ENCODE assay signal across 1 cellular context in genomic region chr14:38207830-38208815, GRCh38.
TF ChIP-seq lines count a peak whose summit lies in the region.

A gene with protein sequence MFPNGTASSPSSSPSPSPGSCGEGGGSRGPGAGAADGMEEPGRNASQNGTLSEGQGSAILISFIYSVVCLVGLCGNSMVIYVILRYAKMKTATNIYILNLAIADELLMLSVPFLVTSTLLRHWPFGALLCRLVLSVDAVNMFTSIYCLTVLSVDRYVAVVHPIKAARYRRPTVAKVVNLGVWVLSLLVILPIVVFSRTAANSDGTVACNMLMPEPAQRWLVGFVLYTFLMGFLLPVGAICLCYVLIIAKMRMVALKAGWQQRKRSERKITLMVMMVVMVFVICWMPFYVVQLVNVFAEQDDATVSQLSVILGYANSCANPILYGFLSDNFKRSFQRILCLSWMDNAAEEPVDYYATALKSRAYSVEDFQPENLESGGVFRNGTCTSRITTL (plus strand): TSS chr14:38207904. CDS start chr14:38209390, 1,486 bp downstream.

TF ChIP-seq in SK-N-SH treated with all-trans-retinoic acid at 6 μM for 48 hours, 23 proteins besides CTCF, POLR2A, EP300 and RAD21 (continued from another document):
- TF ChIP-seq CSRNP3 (CRISPR knock-in tag; IDR thresholded peaks at IDR 0.05) (no peak), ZNF8 (CRISPR knock-in tag; IDR thresholded peaks at IDR 0.05) (no peak), ZFP30 (CRISPR knock-in tag; IDR thresholded peaks at IDR 0.05) (no peak), CSDC2 (CRISPR knock-in tag; IDR thresholded peaks at IDR 0.05) (no peak), CREB5 (CRISPR knock-in tag; IDR thresholded peaks at IDR 0.05; ENCODE audit: low read depth) (no peak), OSR1 (CRISPR knock-in tag; IDR thresholded peaks at IDR 0.05) (no peak), ZNF70 (CRISPR knock-in tag; IDR thresholded peaks at IDR 0.05) (no peak), ZFP3 (CRISPR knock-in tag; IDR thresholded peaks at IDR 0.05) (no peak)
